In the genomic region with DNA sequence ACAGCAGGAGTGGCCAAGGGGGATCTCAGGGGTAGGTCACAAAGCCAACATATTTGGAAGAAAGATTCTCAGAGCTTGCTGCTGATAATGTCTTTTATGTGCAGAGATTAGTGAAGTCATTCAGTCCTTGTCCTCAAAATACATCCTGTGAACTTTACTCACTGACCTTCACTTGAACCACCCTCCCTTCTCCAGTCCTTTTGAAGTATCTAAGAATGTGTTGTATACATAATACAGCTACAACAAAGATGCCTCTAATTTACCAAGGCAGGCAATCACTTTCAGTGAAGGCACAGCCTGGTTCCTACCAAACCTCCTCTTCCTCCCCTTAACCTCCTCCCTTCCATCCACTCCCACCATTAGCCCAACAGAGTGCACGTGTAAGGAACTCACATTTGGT, we compare ENCODE assay signal across 20 cellular contexts. TPM values are rescaled to one million over a fixed set of nuclear protein-coding genes. Genes with fewer than 3 reads are reported as not detected.
DNase-seq lines count a peak whose midpoint lies in the region; ATAC-seq and TF ChIP-seq lines count a peak whose summit lies in the region.
"Had no signal": no experiment of that assay in that cellular context is flagged by ENCODE, and none has a peak within 500 bp of the region (broad histone marks: within the 10 kb centered on the region; RNA-seq: fewer than 3 reads in every experiment).

No MANE protein-coding gene starts in this region.

- TF ChIP-seq POLR2A in adrenal gland (IDR thresholded peaks at IDR 0.05) (no peak), sigmoid colon (IDR thresholded peaks at IDR 0.05) (no peak)

- 11 to 32% (median 25%) methylated on average over 1 of the region's 1 CpG for WGBS in adrenal gland, 4 donors
- 37 to 48% methylated on average over 1 of the region's 1 CpG for WGBS in sigmoid colon, 2 donors

- intact Hi-C loops in adrenal gland (cut with DNase I) (no loop called here), sigmoid colon (cut with DNase I) (no loop called here)

- H3K4me3 ChIP-seq in HEK293 (ENCODE audit: low read depth, low read length) (no peak overlapping the region), adrenal gland (no peak overlapping the region), sigmoid colon (no peak overlapping the region)
- H3K4me3 ChIP-seq: A549 had no signal

- no peak for ATAC-seq in HG03196 (IDR thresholded peaks at IDR 0.05; ENCODE audit: unreplicated experiment)
- ATAC-seq: A549 had no signal

- TF ChIP-seq CTCF in HEK293 (tag by site-specific recombination; IDR thresholded peaks at IDR 0.05) (no peak), adrenal gland (IDR thresholded peaks at IDR 0.05) (no peak), sigmoid colon (IDR thresholded peaks at IDR 0.05) (no peak)

- no peaks in the 10 kb centered on the region for H3K27me3 ChIP-seq in adrenal gland
- H3K27me3 ChIP-seq in sigmoid colon = no peaks in the 10 kb centered on the region

- DNase-seq in COLO829 (ENCODE audit: low spot score) (peak; percentile 81), adrenal gland (no peak), left kidney (ENCODE audit: low read depth, low spot score) (peak; percentile 69), NK-92 (lab: John Stamatoyannopoulos, UW; ENCODE audit: unreplicated experiment) (no peak), sigmoid colon (no peak), NCI-H1436 treated with DMSO at 0.1 percent for 48 hours (lab: John Stamatoyannopoulos, UW) (no peak)
- DNase-seq: CD4-positive, CD25-positive, alpha-beta regulatory T cell; COR-L47; DND-41; KBM-7; NCI-H1092 treated with DMSO at 0.1 percent for 48 hours; NCI-H146; NCI-H2081; NCI-H2171 treated with DMSO at 0.1 percent for 48 hours; NCI-H526 treated with DMSO at 0.1 percent for 48 hours; Right ventricle myocardium superior; SW 1271 had no signal

- H3K36me3 ChIP-seq in HEK293 (ENCODE audit: control insufficient read depth in 2 of 2, insufficient read depth in 1 of 2, low read length in 2 of 2) (no peaks in the 10 kb centered on the region), adrenal gland (replicated peaks in 1 of 2) (peaks cover 0 to 5% of the 10 kb centered on the region in 2 donors), sigmoid colon (peaks cover 0 to 8% (median under 1%) of the 10 kb centered on the region in 4 donors)

- no peak for TF ChIP-seq EP300 in sigmoid colon (IDR thresholded peaks at IDR 0.05)

- H3K27ac ChIP-seq in HEK293 (ENCODE audit: extremely low read depth, low read depth, low read length) (no peak overlapping the region), adrenal gland (peak overlapping the region in 4 of 5 donors; percentile 14 to 64 (median 37)), sigmoid colon (no peak overlapping the region)
- H3K27ac ChIP-seq: A549 had no signal

- H3K9me3 ChIP-seq in HEK293 (ENCODE audit: control insufficient read depth, insufficient read depth, low read depth, low read length) (no peaks in the 10 kb centered on the region), adrenal gland (replicated peaks in 1 of 3) (no peaks in the 10 kb centered on the region), sigmoid colon (no peaks in the 10 kb centered on the region)

- POLR2A ChIA-PET in HEK293 (lab: Yijun Ruan, JAX) = no interaction called here

- CTCF ChIA-PET in HEK293 (lab: Yijun Ruan, JAX) = no interaction called here

- H3K4me1 ChIP-seq in HEK293 (ENCODE audit: control insufficient read depth, insufficient read depth, low read length) = no peaks in the 10 kb centered on the region
- peaks cover 5 to 24% of the 10 kb centered on the region in 2 donors for H3K4me1 ChIP-seq in adrenal gland (replicated peaks in 1 of 2)
- no peaks in the 10 kb centered on the region for H3K4me1 ChIP-seq in sigmoid colon
- H3K4me1 ChIP-seq: A549 had no signal

TF ChIP-seq in HEK293, 187 proteins besides CTCF, POLR2A, EP300 and RAD21:
- no peak for TF ChIP-seq REST (tag by site-specific recombination; IDR thresholded peaks at IDR 0.05)
- TF ChIP-seq SALL2 (tag by site-specific recombination; IDR thresholded peaks at IDR 0.05; ENCODE audit: borderline replicate concordance) = no peak
- no peak for TF ChIP-seq KLF1 (tag by site-specific recombination; IDR thresholded peaks at IDR 0.05)
- no peak for TF ChIP-seq ZNF560 (tag by site-specific recombination; IDR thresholded peaks at IDR 0.05; ENCODE audit: borderline replicate concordance)
- no peak for TF ChIP-seq ZNF202 (tag by site-specific recombination; IDR thresholded peaks at IDR 0.05; ENCODE audit: borderline replicate concordance)
- peak; percentile 36; the same call in 1 of the 2 replicates for TF ChIP-seq WT1 (tag by site-specific recombination; IDR thresholded peaks at IDR 0.05)
- no peak for TF ChIP-seq ZNF76 (tag by site-specific recombination; IDR thresholded peaks at IDR 0.05; ENCODE audit: borderline replicate concordance, low read depth)
- no peak for TF ChIP-seq MYNN (tag by site-specific recombination; IDR thresholded peaks at IDR 0.05; ENCODE audit: borderline replicate concordance)

RNA-seq across cellular contexts. Expression of gene ETV5, which starts 38.3 kb away (rescaled TPM):
- total RNA-seq in adrenal gland (100 to 1,000 TPM in 2 of 8 donors, 10 to 100 TPM in 6; 17.2 to 114 (median 77.9) TPM), sigmoid colon (1 to 10 TPM; 5.8 to 7.8 (median 6.9) TPM)
- polyA plus RNA-seq in adrenal gland (10 to 100 TPM; 19.4 to 55.6 (median 29.0) TPM), sigmoid colon (1 to 10 TPM; 2.3 to 8.4 (median 6.0) TPM)
- total RNA-seq: CD4-positive, CD25-positive, alpha-beta regulatory T cell had no signal

Comparison
In these comparisons a context has a peak if more than half of its experiments do, and no peak if none do; other contexts are left out.
1. DNase-seq: peak in COLO829 (single experiment) and left kidney (single experiment); none in adrenal gland (0 of 7), NK-92 (single experiment), sigmoid colon (single experiment) and NCI-H1436 treated with DMSO at 0.1 percent for 48 hours (single experiment).
2. H3K27ac ChIP-seq: peak in adrenal gland (4 of 5); none in HEK293 (single experiment) and sigmoid colon (0 of 4).